In genomic region chr7:139153832-139154231, GRCh38 we compare ENCODE assay signal across 1 cellular context.
TF ChIP-seq lines count a peak whose summit lies in the region.

No MANE protein-coding gene starts in this region.

TF ChIP-seq in GM23338, 12 proteins besides CTCF, POLR2A, EP300 and RAD21 (continued from another document):
- TF ChIP-seq ZNF462 (CRISPR knock-in tag; IDR thresholded peaks at IDR 0.05), result no peak
- no peak for TF ChIP-seq ETS1 (IDR thresholded peaks at IDR 0.05)
- TF ChIP-seq ZNF331 (CRISPR knock-in tag; IDR thresholded peaks at IDR 0.05; ENCODE audit: low read depth), result no peak
- no peak for TF ChIP-seq ZNF114 (CRISPR knock-in tag; IDR thresholded peaks at IDR 0.05)
- TF ChIP-seq NANOG (IDR thresholded peaks at IDR 0.05; ENCODE audit: borderline replicate concordance), result no peak
- no peak for TF ChIP-seq REST (IDR thresholded peaks at IDR 0.05; ENCODE audit: unreplicated experiment)
- TF ChIP-seq CREB1 (CRISPR knock-in tag; IDR thresholded peaks at IDR 0.05; ENCODE audit: low read depth), result no peak
